In genomic region chr1:60280764-60281278, GRCh38 we compare ENCODE assay signal across 14 cellular contexts.
A peak's percentile ranks its signal among the peaks of the same experiment; 100 is the strongest.
DNase-seq lines count a peak whose midpoint lies in the region; ATAC-seq and TF ChIP-seq lines count a peak whose summit lies in the region.
"Had no signal": no experiment of that assay in that cellular context is flagged by ENCODE, and none has a peak within 500 bp of the region (broad histone marks: within the 10 kb centered on the region; RNA-seq: fewer than 3 reads in every experiment).

No MANE protein-coding gene starts in this region.

- no peaks in the 10 kb centered on the region for H4K20me1 ChIP-seq in MM.1S (ENCODE audit: insufficient read depth, low read length)

- intact Hi-C loops in sciatic nerve (cut with DNase I) = no loop called here

- no peak overlapping the region for H3K27ac ChIP-seq in MM.1S (ENCODE audit: low read length)
- H3K27ac ChIP-seq: 22Rv1, heart left ventricle, lower lobe of right lung had no signal

- H3K27ac Mint-ChIP-seq in chondrocyte (ENCODE audit: unreplicated experiment) = peak overlapping the region; percentile 88
- H3K27ac Mint-ChIP-seq: IgD-negative memory B cell had no signal

- H3K4me1 ChIP-seq in MM.1S (ENCODE audit: low read length) = 0 out of 2 replicates have a peak, but pooled peaks cover 5% of the 10 kb centered on the region

- no peaks in the 10 kb centered on the region for H3K36me3 ChIP-seq in MM.1S (replicated peaks; ENCODE audit: insufficient read depth, low read length)
- H3K36me3 ChIP-seq: adrenal gland, heart left ventricle, lower lobe of right lung had no signal

- DNase-seq in DMS 273 (lab: John Stamatoyannopoulos, UW; ENCODE audit: unreplicated experiment) (peak; percentile 46), DMS 273 treated with DMSO at 0.1 percent for 48 hours (lab: John Stamatoyannopoulos, UW) (no peak), KBM-7 (peak; percentile 1), chondrocyte (ENCODE audit: low spot score) (no peak), sciatic nerve (ENCODE audit: low spot score) (no peak), germinal center (ENCODE audit: low spot score) (no peak), MM.1S (no peak)
- DNase-seq: effector CD8-positive, alpha-beta T cell had no signal

- H2AFZ ChIP-seq in MM.1S (ENCODE audit: low read length) = no peak overlapping the region

- H3K4me3 ChIP-seq in MM.1S (ENCODE audit: low read length) = no peak overlapping the region
- H3K4me3 ChIP-seq: adrenal gland, heart left ventricle, lower lobe of right lung had no signal

- H3K9ac ChIP-seq in MM.1S (ENCODE audit: low read length) = no peak overlapping the region

- no peaks in the 10 kb centered on the region for H3K9me2 ChIP-seq in MM.1S (replicated peaks; ENCODE audit: insufficient read depth, low read length)

- in situ Hi-C loops in KBM-7 (cut with MboI; ENCODE audit: low pct_unique_long_range_greater_than_20kb, low sequenced_read_pairs) = no loop called here

- peak overlapping the region; percentile 24 for H3K4me3 Mint-ChIP-seq in chondrocyte (ENCODE audit: unreplicated experiment)
- H3K4me3 Mint-ChIP-seq: IgD-negative memory B cell had no signal

- no peaks in the 10 kb centered on the region for H3K27me3 ChIP-seq in MM.1S (replicated peaks; ENCODE audit: insufficient read depth, low read length)
- H3K27me3 ChIP-seq: adrenal gland, heart left ventricle had no signal

- no peaks in the 10 kb centered on the region for H3K79me2 ChIP-seq in MM.1S (ENCODE audit: low read length)

- no peak overlapping the region for H3K4me2 ChIP-seq in MM.1S (ENCODE audit: low read depth, low read length)

- no peaks in the 10 kb centered on the region for H3K27me3 Mint-ChIP-seq in chondrocyte (ENCODE audit: low read depth)
- H3K27me3 Mint-ChIP-seq: IgD-negative memory B cell had no signal

- H3K36me3 Mint-ChIP-seq in chondrocyte (ENCODE audit: low read depth) = no peaks in the 10 kb centered on the region
- H3K36me3 Mint-ChIP-seq: IgD-negative memory B cell had no signal

- H3K9me3 Mint-ChIP-seq in chondrocyte (ENCODE audit: low read depth) = no peaks in the 10 kb centered on the region

- TF ChIP-seq CTCF in chondrocyte (IDR thresholded peaks at IDR 0.05) (no peak), MM.1S (IDR thresholded peaks at IDR 0.05; ENCODE audit: low read length) (no peak)

- H3K9me3 ChIP-seq in MM.1S (replicated peaks; ENCODE audit: insufficient read depth, low read length) = no peaks in the 10 kb centered on the region
- H3K9me3 ChIP-seq: adrenal gland, heart left ventricle, lower lobe of right lung had no signal

- peaks cover 52% of the 10 kb centered on the region for H3K4me1 Mint-ChIP-seq in chondrocyte (ENCODE audit: low read depth)

- ATAC-seq in sciatic nerve = peak; percentile 49
- ATAC-seq in GM19467 (IDR thresholded peaks at IDR 0.05; ENCODE audit: unreplicated experiment) = no peak

- H3F3A ChIP-seq in MM.1S (ENCODE audit: insufficient read depth, low read length) = no peaks in the 10 kb centered on the region

Comparison
In these comparisons a context has a peak if more than half of its experiments do, and no peak if none do; other contexts are left out.
1. DNase-seq: peak in DMS 273 (single experiment) and KBM-7 (single experiment); none in DMS 273 treated with DMSO at 0.1 percent for 48 hours (single experiment), chondrocyte (single experiment), sciatic nerve (single experiment), germinal center (single experiment) and MM.1S (single experiment).